In the genomic region with DNA sequence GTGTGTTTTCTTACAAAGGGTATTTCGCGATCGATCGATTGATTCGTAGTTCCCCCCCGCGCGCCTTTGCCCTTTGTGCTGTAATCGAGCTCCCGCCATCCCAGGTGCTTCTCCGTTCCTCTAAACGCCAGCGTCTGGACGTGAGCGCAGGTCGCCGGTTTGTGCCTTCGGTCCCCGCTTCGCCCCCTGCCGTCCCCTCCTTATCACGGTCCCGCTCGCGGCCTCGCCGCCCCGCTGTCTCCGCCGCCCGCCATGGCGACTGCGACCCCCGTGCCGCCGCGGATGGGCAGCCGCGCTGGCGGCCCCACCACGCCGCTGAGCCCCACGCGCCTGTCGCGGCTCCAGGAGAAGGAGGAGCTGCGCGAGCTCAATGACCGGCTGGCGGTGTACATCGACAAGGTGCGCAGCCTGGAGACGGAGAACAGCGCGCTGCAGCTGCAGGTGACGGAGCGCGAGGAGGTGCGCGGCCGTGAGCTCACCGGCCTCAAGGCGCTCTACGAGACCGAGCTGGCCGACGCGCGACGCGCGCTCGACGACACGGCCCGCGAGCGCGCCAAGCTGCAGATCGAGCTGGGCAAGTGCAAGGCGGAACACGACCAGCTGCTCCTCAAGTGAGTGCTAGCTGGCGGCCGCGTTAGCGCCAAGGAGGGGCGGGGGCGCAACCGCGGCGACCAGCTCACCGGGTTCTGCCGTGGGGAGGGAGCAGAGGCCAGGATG, we compare ENCODE assay signal across 8 cellular contexts. TPM values are rescaled to one million over a fixed set of nuclear protein-coding genes. Genes with fewer than 3 reads are reported as not detected.
DNase-seq lines count a peak whose midpoint lies in the region; ATAC-seq and TF ChIP-seq lines count a peak whose summit lies in the region.

No MANE protein-coding gene starts in this region.

- H3K4me3 ChIP-seq in Caco-2 (ENCODE audit: low read depth, low read length) (peak overlapping the region; percentile 92), MG63 (peak overlapping the region; percentile 83), choroid plexus epithelial cell (ENCODE audit: low read depth, low read length) (peak overlapping the region; percentile 87), left lung (peak overlapping the region; percentile 88 to 93)

- POLR2A ChIA-PET in Caco-2 (lab: Charles Lee), result interaction anchor here (0.6 to 1.2 kb wide), 6 partner anchors 14 to 176 kb away, joined by 3 to 6 read pairs (median 3); partner anchors contain the start of gene PHAX

- peak overlapping the region; percentile 95 to 98 for H3K27ac ChIP-seq in left lung

- H3K27me3 Mint-ChIP-seq in Caco-2 (ENCODE audit: insufficient read depth, unreplicated experiment), result no peaks in the 10 kb centered on the region

- peak; percentile 19 for ATAC-seq in GM21515 (IDR thresholded peaks at IDR 0.05; ENCODE audit: unreplicated experiment)
- peak; percentile 46 for ATAC-seq in left lung
- ATAC-seq in GM18873 (IDR thresholded peaks at IDR 0.05; ENCODE audit: low FRiP score, unreplicated experiment), result no peak

- peak overlapping the region; percentile 96 for H3K27ac Mint-ChIP-seq in Caco-2 (ENCODE audit: unreplicated experiment)

- no peaks in the 10 kb centered on the region for H3K9me3 Mint-ChIP-seq in Caco-2 (ENCODE audit: unreplicated experiment)

- peak in 1 of 2 experiments; percentile 31 for TF ChIP-seq CTCF in Caco-2 (IDR thresholded peaks at IDR 0.05; ENCODE audit: insufficient read depth in 1 of 2, low read depth in 1 of 2, low read length in 1 of 2, severe bottlenecking in 1 of 2, unreplicated experiment in 1 of 2)
- peak; percentile 27 for TF ChIP-seq CTCF in choroid plexus epithelial cell (conservative IDR thresholded peaks at IDR 0.05; ENCODE audit: low read depth, low read length)
- TF ChIP-seq CTCF in left lung (IDR thresholded peaks at IDR 0.05), result no peak

- H3K4me1 Mint-ChIP-seq in Caco-2 (ENCODE audit: low read depth, unreplicated experiment), result peaks cover 6% of the 10 kb centered on the region

- peaks cover 28% of the 10 kb centered on the region for H3K36me3 Mint-ChIP-seq in Caco-2 (ENCODE audit: insufficient read depth, unreplicated experiment)

- peak overlapping the region; percentile 99 for H3K4me3 Mint-ChIP-seq in Caco-2 (ENCODE audit: unreplicated experiment)

- H3K27me3 ChIP-seq in Caco-2 (replicated peaks; ENCODE audit: control insufficient read depth, insufficient read depth, low read length), result no peaks in the 10 kb centered on the region
- no peaks in the 10 kb centered on the region for H3K27me3 ChIP-seq in MG63
- no peaks in the 10 kb centered on the region for H3K27me3 ChIP-seq in left lung

- no TSS peak for BruUV-seq in Caco-2 (replicated peaks; lab: Mats Ljungman, UMichigan)

- H3K36me3 ChIP-seq in Caco-2 (ENCODE audit: control insufficient read depth, insufficient read depth, low read length) (no peaks in the 10 kb centered on the region), MG63 (peaks cover 40% of the 10 kb centered on the region), left lung (no peaks in the 10 kb centered on the region)

- CTCF ChIA-PET in Caco-2 (lab: Charles Lee), result interaction anchor here (0.6 to 2.5 kb wide), 11 partner anchors 10 to 182 kb away, joined by 3 to 14 read pairs (median 5); partner anchors contain the start of genes ALDH7A1 and PHAX

- DNase-seq in Caco-2 (peak; percentile 56 to 71), MG63 (peak; percentile 75), choroid plexus epithelial cell (ENCODE audit: low read depth) (peak; percentile 72), left lung (peak; percentile 62 to 91)
- DNase-seq in activated CD4-positive, alpha-beta T cell treated with anti-CD3 and anti-CD28 coated beads for 24 hours (ENCODE audit: low read depth in 2 of 2), result peak; percentile 20 to 23
- peak; percentile 37 to 47 for DNase-seq in stimulated activated CD4-positive, alpha-beta T cell treated with anti-CD3 and anti-CD28 coated beads, Interleukin-1b, Interleukin-23, amount 100 ng/mL, for 4 hours (ENCODE audit: low read depth in 2 of 2)

- intact Hi-C loops in Caco-2 (cut with micrococcal nuclease; ENCODE audit: unreplicated experiment) (loop anchor here (1.0 kb wide), 1 partner anchor 177 kb away; the partner anchor contains the start of gene PHAX), left lung (cut with DNase I) (no loop called here)

- H3K9me3 ChIP-seq in Caco-2 (no peaks in the 10 kb centered on the region), MG63 (no peaks in the 10 kb centered on the region), left lung (no peaks in the 10 kb centered on the region)

- H3K4me1 ChIP-seq in Caco-2 (peaks cover 15% of the 10 kb centered on the region), left lung (peaks cover 3 to 36% of the 10 kb centered on the region in 2 donors)

RNA-seq across cellular contexts. Expression of gene LMNB1, which starts 0.5 kb away (rescaled TPM):
- total RNA-seq in Caco-2 (2022) (143 and 152 TPM in 2 replicates), left lung (10 to 100 TPM; 23.2 to 27.1 TPM)
- 197 and 249 TPM in 2 replicates for total RNA-seq in MG63 (2014; rRNA removed; shearing (Covaris generic); ENCODE audit: low replicate concordance)

Comparison
In these comparisons a context has a peak if more than half of its experiments do, and no peak if none do; other contexts are left out.
1. DNase-seq: peak in every context shown above with its lines; median percentile 76 in left lung; 75 in MG63; 72 in choroid plexus epithelial cell; 64 in Caco-2; 42 in stimulated activated CD4-positive, alpha-beta T cell treated with anti-CD3 and anti-CD28 coated beads, Interleukin-1b, Interleukin-23, amount 100 ng/mL, for 4 hours; 22 in activated CD4-positive, alpha-beta T cell treated with anti-CD3 and anti-CD28 coated beads for 24 hours.